ENCODE assay signal across 10 cellular contexts in the genomic region with DNA sequence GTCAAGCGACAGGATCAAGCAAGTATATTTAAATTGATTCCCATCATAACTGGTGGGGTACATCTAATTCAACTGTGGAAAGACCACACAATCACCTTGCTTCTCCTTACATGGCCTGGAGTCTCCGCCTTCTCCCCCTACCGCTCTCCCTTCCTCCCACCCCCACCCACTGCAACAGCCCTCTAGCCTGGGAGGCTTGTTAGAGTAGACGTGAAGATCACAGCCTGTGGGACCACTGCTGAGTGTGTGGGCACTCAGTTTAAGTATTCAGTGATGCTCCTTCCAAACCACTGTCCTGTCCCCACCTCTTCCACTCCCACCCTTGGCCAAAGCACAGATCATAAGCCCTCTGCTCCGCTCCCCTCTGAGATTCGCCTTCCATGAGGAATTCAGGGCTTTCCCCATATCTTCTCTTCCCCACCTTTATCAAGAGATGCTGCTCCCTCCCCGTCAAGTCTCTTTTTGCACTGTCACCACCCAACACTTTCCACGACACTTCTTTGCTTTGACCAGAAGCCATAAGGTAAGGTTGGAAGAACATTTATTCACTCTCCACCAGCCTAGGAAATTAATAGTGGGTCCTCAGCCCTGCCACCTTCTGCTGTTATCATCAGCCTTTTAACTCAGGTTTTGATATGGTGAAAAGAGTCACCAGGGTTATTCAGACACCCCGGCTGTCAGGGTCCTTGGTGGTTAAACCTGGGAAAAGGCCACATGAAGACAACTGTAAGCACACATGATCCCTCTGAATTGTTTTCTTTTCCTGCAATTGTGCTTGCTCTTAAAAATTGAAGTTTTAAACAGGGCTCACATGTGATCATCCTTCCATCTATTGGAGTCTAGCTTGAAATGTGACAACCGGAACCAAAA. TPM values are rescaled to one million over a fixed set of nuclear protein-coding genes. Genes with fewer than 3 reads are reported as not detected.
A peak's percentile ranks its signal among the peaks of the same experiment; 100 is the strongest.
DNase-seq lines count a peak whose midpoint lies in the region; ATAC-seq, FAIRE-seq and TF ChIP-seq lines count a peak whose summit lies in the region.
"Had no signal": no experiment of that assay in that cellular context is flagged by ENCODE, and none has a peak within 500 bp of the region (broad histone marks: within the 10 kb centered on the region; RNA-seq: fewer than 3 reads in every experiment).

No MANE protein-coding gene starts in this region.

- TF ChIP-seq EP300 in tibial nerve (IDR thresholded peaks at IDR 0.05) = no peak

- H3K9me3 ChIP-seq in BE2C = no peaks in the 10 kb centered on the region
- H3K9me3 ChIP-seq in HUES6 (ENCODE audit: control insufficient read depth, insufficient read depth, low read depth, low read length) = no peaks in the 10 kb centered on the region
- no peaks in the 10 kb centered on the region for H3K9me3 ChIP-seq in muscle layer of duodenum (ENCODE audit: control insufficient read depth in 1 of 2, low read length in 2 of 2)
- H3K9me3 ChIP-seq in tibial nerve = no peaks in the 10 kb centered on the region

- H3K9ac ChIP-seq in HUES6 (ENCODE audit: low read length) = peak overlapping the region; percentile 40

- TF ChIP-seq CTCF in BE2C (IDR thresholded peaks at IDR 0.05; ENCODE audit: low read depth, low read length) (no peak), brain microvascular endothelial cell (IDR thresholded peaks at IDR 0.05; ENCODE audit: low read depth, low read length, missing control alignments) (no peak), tibial nerve (IDR thresholded peaks at IDR 0.05) (no peak)

- H3K27ac ChIP-seq in HUES6 (ENCODE audit: low read depth, low read length) = no peak overlapping the region
- no peak overlapping the region for H3K27ac ChIP-seq in brain microvascular endothelial cell
- H3K27ac ChIP-seq in muscle layer of duodenum (ENCODE audit: low read length) = no peak overlapping the region
- H3K27ac ChIP-seq in tibial nerve = no peak overlapping the region

- TF ChIP-seq POLR2A in tibial nerve (IDR thresholded peaks at IDR 0.05) = no peak

- in situ Hi-C loops in brain microvascular endothelial cell (cut with HindIII; ENCODE audit: low pct_ligation_motif_present, low sequenced_read_pairs) = no loop called here

- peak overlapping the region; percentile 93 for H3K4me3 ChIP-seq in BE2C (ENCODE audit: low read depth, low read length)
- peak overlapping the region; percentile 94 for H3K4me3 ChIP-seq in HUES6 (ENCODE audit: low read depth, low read length)
- H3K4me3 ChIP-seq in brain microvascular endothelial cell (ENCODE audit: low read depth, low read length) = peak overlapping the region; percentile 87
- peak overlapping the region; percentile 83 to 91 for H3K4me3 ChIP-seq in muscle layer of duodenum (ENCODE audit: low read depth in 1 of 2, low read length in 2 of 2)
- H3K4me3 ChIP-seq in tibial nerve = no peak overlapping the region

- H3K27me3 ChIP-seq in BE2C (no peaks in the 10 kb centered on the region), HUES6 (ENCODE audit: control insufficient read depth, insufficient read depth, low read length) (no peaks in the 10 kb centered on the region), brain microvascular endothelial cell (replicated peaks) (no peaks in the 10 kb centered on the region), muscle layer of duodenum (ENCODE audit: low read depth, low read length) (no peaks in the 10 kb centered on the region), tibial nerve (no peaks in the 10 kb centered on the region)

- 81 to 82% methylated on average over 10 of the region's 10 CpGs for WGBS in tibial nerve, 2 donors

- no peaks in the 10 kb centered on the region for H3K4me1 ChIP-seq in BE2C
- H3K4me1 ChIP-seq in HUES6 (ENCODE audit: control insufficient read depth, insufficient read depth, low read length) = peaks cover 16% of the 10 kb centered on the region
- H3K4me1 ChIP-seq in muscle layer of duodenum (ENCODE audit: control insufficient read depth in 1 of 2, insufficient read depth in 2 of 2, low read length in 2 of 2) = peaks cover 4 to 20% of the 10 kb centered on the region in 2 donors
- H3K4me1 ChIP-seq in tibial nerve = peaks cover 0 to 25% (median 9%) of the 10 kb centered on the region in 4 donors

- H3K36me3 ChIP-seq in BE2C (no peaks in the 10 kb centered on the region), HUES6 (ENCODE audit: control insufficient read depth, insufficient read depth, low read length) (peaks cover 12% of the 10 kb centered on the region; the same call in 1 of the 2 replicates), brain microvascular endothelial cell (replicated peaks) (no peaks in the 10 kb centered on the region), muscle layer of duodenum (ENCODE audit: control insufficient read depth in 1 of 2, insufficient read depth in 2 of 2, low read length in 2 of 2) (peaks cover 8 to 10% of the 10 kb centered on the region in 2 donors), tibial nerve (peaks cover 0 to 18% (median 0%) of the 10 kb centered on the region in 3 donors)

- no peak for DNase-seq in BE2C
- DNase-seq in brain microvascular endothelial cell = no peak
- DNase-seq in tibial nerve (ENCODE audit: low spot score in 2 of 2) = no peak
- no peak for DNase-seq in NCI-H146 (lab: John Stamatoyannopoulos, UW)
- DNase-seq in frontal cortex (ENCODE audit: low spot score in 2 of 2) = no peak
- DNase-seq: activated CD8-positive, alpha-beta memory T cell treated with anti-CD3 and anti-CD28 coated beads for 24 hours; NCI-H2227 treated with DMSO at 0.1 percent for 48 hours had no signal

- ATAC-seq in HG02970 (IDR thresholded peaks at IDR 0.05; ENCODE audit: low FRiP score, unreplicated experiment) = no peak

- FAIRE-seq in frontal cortex (lab: Jason Lieb, UNC) = no peak

RNA-seq across cellular contexts. Expression of gene METTL4, which starts 1.7 kb away (rescaled TPM):
- 3.6 TPM for polyA plus RNA-seq in BE2C (2012; ENCODE audit: insufficient read depth, insufficient read length, low read depth)
- total RNA-seq in tibial nerve (10 to 100 TPM in 2 of 4 donors, 1 to 10 TPM in 2; 6.9 to 11.5 (median 9.2) TPM), frontal cortex (16.7 TPM)

RNA-seq across cellular contexts. Expression of gene NDC80, which starts 1.8 kb away (rescaled TPM):
- polyA plus RNA-seq in BE2C (2012; ENCODE audit: insufficient read depth, insufficient read length, low read depth) = 1.9 TPM
- 1 to 10 TPM in 3 of 4 donors, under 1 TPM in 1; 0.63 to 3.7 (median 1.4) TPM for total RNA-seq in tibial nerve
- 4.5 TPM for total RNA-seq in frontal cortex

Comparison
In these comparisons a context has a peak if more than half of its experiments do, and no peak if none do; other contexts are left out.
1. H3K4me3 ChIP-seq: peak in BE2C (single experiment), HUES6 (single experiment), brain microvascular endothelial cell (single experiment) and muscle layer of duodenum (2 of 2); none in tibial nerve (0 of 4).